ENCODE assay signal across 21 cellular contexts in genomic region chr16:89607937-89608740, GRCh38. TPM values are rescaled to one million over a fixed set of nuclear protein-coding genes. Genes with fewer than 3 reads are reported as not detected.
"Had no signal": no experiment of that assay in that cellular context is flagged by ENCODE, and none has a peak within 500 bp of the region (broad histone marks: within the 10 kb centered on the region; RNA-seq: fewer than 3 reads in every experiment).

No MANE protein-coding gene starts in this region.

- H3K27ac Mint-ChIP-seq: activated naive CD4-positive, alpha-beta T cell treated with anti-CD3 and anti-CD28 coated beads, Interleukin-2, amount 50 U/mL, for 24 hours; activated T-helper 2 cell treated with anti-CD3 and anti-CD28 coated beads, Interferon-gamma antibody, Interleukin-2, Interleukin-4, amounts not matched to agents 10 μg/mL and 5 μg/mL and 100 μg/mL, durations not matched to agents 14 hours and 24 hours and 36 hours; endodermal cell; T-helper 1 cell treated with Interleukin-12 subunit alpha and Interleukin-12 subunit beta and Interleukin-4 antibody, amounts not matched to agents 30 μg/mL and 1 μg/mL, for 36 hours had no signal

- ATAC-seq: gastroesophageal sphincter; left lung; naive thymus-derived CD8-positive, alpha-beta T cell; psoas muscle; sciatic nerve; upper lobe of right lung had no signal

- H3K9me3 ChIP-seq: adrenal gland, gastroesophageal sphincter, left lung, psoas muscle, spleen, stomach, testis, upper lobe of right lung had no signal

- H3K9me3 Mint-ChIP-seq: activated naive CD4-positive, alpha-beta T cell treated with anti-CD3 and anti-CD28 coated beads, Interleukin-2, amount 50 U/mL, for 24 hours; activated T-helper 2 cell treated with anti-CD3 and anti-CD28 coated beads, Interferon-gamma antibody, Interleukin-2, Interleukin-4, amounts not matched to agents 10 μg/mL and 5 μg/mL and 100 μg/mL, durations not matched to agents 14 hours and 24 hours and 36 hours; endodermal cell; naive thymus-derived CD8-positive, alpha-beta T cell; T-helper 1 cell treated with Interleukin-12 subunit alpha and Interleukin-12 subunit beta and Interleukin-4 antibody, amounts not matched to agents 30 μg/mL and 1 μg/mL, for 36 hours had no signal

- H3K27me3 ChIP-seq: cardiac muscle cell, testis, upper lobe of right lung had no signal

- H3K36me3 ChIP-seq: adrenal gland, cardiac muscle cell, gastroesophageal sphincter, left lung, spleen, stomach, upper lobe of right lung, WERI-Rb-1 had no signal

- H3K4me3 Mint-ChIP-seq: activated naive CD4-positive, alpha-beta T cell treated with anti-CD3 and anti-CD28 coated beads, Interleukin-2, amount 50 U/mL, for 24 hours; endodermal cell; naive thymus-derived CD8-positive, alpha-beta T cell; T-helper 1 cell treated with Interleukin-12 subunit alpha and Interleukin-12 subunit beta and Interleukin-4 antibody, amounts not matched to agents 30 μg/mL and 1 μg/mL, for 36 hours had no signal

- H3K36me3 Mint-ChIP-seq: activated naive CD4-positive, alpha-beta T cell treated with anti-CD3 and anti-CD28 coated beads, Interleukin-2, amount 50 U/mL, for 24 hours; naive thymus-derived CD8-positive, alpha-beta T cell had no signal

- H3K4me3 ChIP-seq: adrenal gland, cardiac muscle cell, gastroesophageal sphincter, left lung, psoas muscle, spleen, stomach, testis, upper lobe of right lung had no signal

- H3K4me1 ChIP-seq: adrenal gland, gastroesophageal sphincter, psoas muscle, testis, upper lobe of right lung had no signal

- FAIRE-seq: islet of Langerhans had no signal

- H3K27ac ChIP-seq: adrenal gland, cardiac muscle cell, gastroesophageal sphincter, left lung, psoas muscle, spleen, stomach, testis, upper lobe of right lung, WERI-Rb-1 had no signal

- H3K27me3 Mint-ChIP-seq: activated naive CD4-positive, alpha-beta T cell treated with anti-CD3 and anti-CD28 coated beads, Interleukin-2, amount 50 U/mL, for 24 hours had no signal

- DNase-seq: activated CD4-positive, alpha-beta T cell treated with anti-CD3 and anti-CD28 coated beads, Interleukin-2, amount 50 U/mL, for 48 hours; adrenal gland; endodermal cell; erythroblast; left lung; naive thymus-derived CD8-positive, alpha-beta T cell; occipital lobe; psoas muscle; spleen; stimulated activated CD4-positive, alpha-beta T cell treated with anti-CD3 and anti-CD28 coated beads, Interleukin-2, amount 100 ng/mL, for 24 hours; stomach; testis; upper lobe of right lung; WERI-Rb-1 had no signal

RNA-seq across cellular contexts. Expression of gene DPEP1, which starts 5.3 kb away (rescaled TPM):
- total RNA-seq: activated T-helper 2 cell treated with anti-CD3 and anti-CD28 coated beads, Interferon-gamma antibody, Interleukin-2, Interleukin-4, amounts not matched to agents 10 μg/mL and 5 μg/mL and 100 μg/mL, durations not matched to agents 14 hours and 24 hours and 36 hours; naive thymus-derived CD8-positive, alpha-beta T cell; psoas muscle; sciatic nerve had no signal
- polyA plus RNA-seq: naive thymus-derived CD8-positive, alpha-beta T cell had no signal

RNA-seq across cellular contexts. Expression of gene CPNE7, which starts 32.6 kb away (rescaled TPM):
- total RNA-seq: psoas muscle, sciatic nerve had no signal
